In the genomic region with DNA sequence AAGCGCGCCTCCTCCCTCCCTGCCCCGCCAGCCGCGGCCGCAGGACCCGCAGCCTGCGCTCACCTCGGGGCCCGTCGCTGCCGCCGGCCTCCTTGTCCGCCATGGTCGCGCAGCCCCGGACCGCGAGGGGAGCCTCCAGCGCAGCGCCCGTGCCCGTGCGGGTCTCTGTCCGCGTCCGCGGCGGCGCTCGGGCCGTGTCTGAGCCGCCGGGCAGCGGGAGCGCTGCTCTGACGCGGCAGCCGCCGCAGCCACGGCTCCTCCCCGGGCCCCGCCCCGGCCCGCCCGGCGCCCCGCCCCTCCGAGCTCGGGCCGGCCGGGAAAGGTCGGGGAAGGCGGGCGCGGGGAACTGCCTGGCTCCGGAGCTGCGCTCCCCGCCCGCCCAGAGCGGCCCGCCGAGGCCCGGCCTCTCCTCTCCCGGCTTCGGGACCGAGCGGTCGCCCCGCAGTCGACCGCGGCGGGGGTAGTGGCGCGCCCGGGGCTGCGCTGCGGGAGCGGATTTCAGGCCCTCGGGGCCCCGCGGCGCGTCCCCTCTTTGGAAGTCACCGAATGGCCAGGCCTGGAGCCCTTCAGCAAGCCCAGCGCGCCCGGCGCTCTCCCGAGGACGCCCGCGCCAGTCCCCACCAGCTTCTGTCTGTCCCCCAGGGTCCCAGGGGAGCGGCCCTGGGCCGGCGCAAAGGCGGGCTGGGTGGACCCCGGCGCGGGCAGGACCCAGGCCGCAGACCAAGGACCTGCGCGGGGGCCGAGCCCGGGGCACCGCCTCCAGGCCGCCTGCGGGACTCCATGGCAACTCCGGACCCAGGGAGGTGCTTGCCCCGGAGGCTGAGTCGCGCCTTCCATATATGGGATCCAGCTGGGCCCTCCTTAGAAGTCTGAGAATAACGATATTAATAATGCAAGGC, we compare ENCODE assay signal across 8 cellular contexts. TPM values are rescaled to one million over a fixed set of nuclear protein-coding genes. Genes with fewer than 3 reads are reported as not detected.
DNase-seq lines count a peak whose midpoint lies in the region; ATAC-seq and TF ChIP-seq lines count a peak whose summit lies in the region.

A gene with protein sequence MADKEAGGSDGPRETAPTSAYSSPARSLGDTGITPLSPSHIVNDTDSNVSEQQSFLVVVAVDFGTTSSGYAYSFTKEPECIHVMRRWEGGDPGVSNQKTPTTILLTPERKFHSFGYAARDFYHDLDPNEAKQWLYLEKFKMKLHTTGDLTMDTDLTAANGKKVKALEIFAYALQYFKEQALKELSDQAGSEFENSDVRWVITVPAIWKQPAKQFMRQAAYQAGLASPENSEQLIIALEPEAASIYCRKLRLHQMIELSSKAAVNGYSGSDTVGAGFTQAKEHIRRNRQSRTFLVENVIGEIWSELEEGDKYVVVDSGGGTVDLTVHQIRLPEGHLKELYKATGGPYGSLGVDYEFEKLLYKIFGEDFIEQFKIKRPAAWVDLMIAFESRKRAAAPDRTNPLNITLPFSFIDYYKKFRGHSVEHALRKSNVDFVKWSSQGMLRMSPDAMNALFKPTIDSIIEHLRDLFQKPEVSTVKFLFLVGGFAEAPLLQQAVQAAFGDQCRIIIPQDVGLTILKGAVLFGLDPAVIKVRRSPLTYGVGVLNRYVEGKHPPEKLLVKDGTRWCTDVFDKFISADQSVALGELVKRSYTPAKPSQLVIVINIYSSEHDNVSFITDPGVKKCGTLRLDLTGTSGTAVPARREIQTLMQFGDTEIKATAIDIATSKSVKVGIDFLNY (minus strand): TSS at position 200 of the 899 bp plus-strand sequence. CDS start 97 bp downstream, at position 103.

- H3K36me3 Mint-ChIP-seq in activated T-helper 2 cell treated with anti-CD3 and anti-CD28 coated beads, Interferon-gamma antibody, Interleukin-2, Interleukin-4, amounts not matched to agents 10 μg/mL and 5 μg/mL and 100 μg/mL, durations not matched to agents 14 hours and 24 hours and 36 hours (ENCODE audit: low read depth) = no peaks in the 10 kb centered on the region
- H3K36me3 Mint-ChIP-seq in naive B cell = peaks cover 0 to 32% of the 10 kb centered on the region in 2 donors

- peaks cover 55% of the 10 kb centered on the region for H3K27me3 Mint-ChIP-seq in activated T-helper 2 cell treated with anti-CD3 and anti-CD28 coated beads, Interferon-gamma antibody, Interleukin-2, Interleukin-4, amounts not matched to agents 10 μg/mL and 5 μg/mL and 100 μg/mL, durations not matched to agents 14 hours and 24 hours and 36 hours (ENCODE audit: low read depth)
- peaks cover 52 to 70% (median 62%) of the 10 kb centered on the region in 3 donors for H3K27me3 Mint-ChIP-seq in naive B cell

- intact Hi-C loops in activated T-helper 2 cell treated with anti-CD3 and anti-CD28 coated beads, Interferon-gamma antibody, Interleukin-2, Interleukin-4, amounts not matched to agents 10 μg/mL and 5 μg/mL and 100 μg/mL, durations not matched to agents 14 hours and 24 hours and 36 hours (cut with micrococcal nuclease) = loop anchor here (2.0 kb wide), 1 partner anchor 46 kb away; no protein-coding TSS in a partner anchor

- POLR2A ChIA-PET in AG04449 (lab: Yijun Ruan, JAX) = interaction anchor here (0.6 to 1.4 kb wide), 5 partner anchors 10 to 34 kb away, joined by 3 to 4 read pairs (median 3); no protein-coding TSS in a partner anchor

- CTCF ChIA-PET in AG04449 (lab: Yijun Ruan, JAX) = interaction anchor here (0.6 to 2.6 kb wide), 8 partner anchors 11 to 61 kb away, joined by 3 to 7 read pairs (median 6); no protein-coding TSS in a partner anchor

- TF ChIP-seq CTCF in AG04449 (IDR thresholded peaks at IDR 0.05; ENCODE audit: insufficient read depth, low read length, missing control alignments) (no peak), fibroblast of the aortic adventitia (IDR thresholded peaks at IDR 0.05; ENCODE audit: insufficient read depth, low read length) (no peak)

- peak within 1 kb of the TSS; percentile 68 for H3K4me3 ChIP-seq in AG04449 (ENCODE audit: low read depth, low read length)
- H3K4me3 ChIP-seq in fibroblast of the aortic adventitia (ENCODE audit: low read depth, low read length) = peak within 1 kb of the TSS; percentile 70

- H3K27ac Mint-ChIP-seq in activated T-helper 2 cell treated with anti-CD3 and anti-CD28 coated beads, Interferon-gamma antibody, Interleukin-2, Interleukin-4, amounts not matched to agents 10 μg/mL and 5 μg/mL and 100 μg/mL, durations not matched to agents 14 hours and 24 hours and 36 hours = no peak within 1 kb of the TSS
- no peak within 1 kb of the TSS for H3K27ac Mint-ChIP-seq in naive B cell

- H3K4me3 Mint-ChIP-seq in activated T-helper 2 cell treated with anti-CD3 and anti-CD28 coated beads, Interferon-gamma antibody, Interleukin-2, Interleukin-4, amounts not matched to agents 10 μg/mL and 5 μg/mL and 100 μg/mL, durations not matched to agents 14 hours and 24 hours and 36 hours (ENCODE audit: low read depth) = peak within 1 kb of the TSS; percentile 45
- peak within 1 kb of the TSS in 7 of 8 donors; percentile 24 to 85 (median 72) for H3K4me3 Mint-ChIP-seq in naive B cell

- peaks cover 2% of the 10 kb centered on the region for H3K4me1 Mint-ChIP-seq in activated T-helper 2 cell treated with anti-CD3 and anti-CD28 coated beads, Interferon-gamma antibody, Interleukin-2, Interleukin-4, amounts not matched to agents 10 μg/mL and 5 μg/mL and 100 μg/mL, durations not matched to agents 14 hours and 24 hours and 36 hours (ENCODE audit: low read depth)
- peaks cover 4 to 16% (median 5%) of the 10 kb centered on the region in 3 donors for H3K4me1 Mint-ChIP-seq in naive B cell

- ATAC-seq in GM18519 (IDR thresholded peaks at IDR 0.05; ENCODE audit: low FRiP score, unreplicated experiment) (peak; percentile 89), HG02981 (IDR thresholded peaks at IDR 0.05; ENCODE audit: unreplicated experiment) (peak; percentile 93), naive B cell (ENCODE audit: low read depth in 2 of 2) (peak; percentile 56 to 63)

- H3K9me3 Mint-ChIP-seq in activated T-helper 2 cell treated with anti-CD3 and anti-CD28 coated beads, Interferon-gamma antibody, Interleukin-2, Interleukin-4, amounts not matched to agents 10 μg/mL and 5 μg/mL and 100 μg/mL, durations not matched to agents 14 hours and 24 hours and 36 hours = no peaks in the 10 kb centered on the region
- peaks cover 0 to 12% (median 4%) of the 10 kb centered on the region in 7 donors for H3K9me3 Mint-ChIP-seq in naive B cell

- DNase-seq in AG04449 (ENCODE audit: low read depth, low spot score) (peak; percentile 38), NCI-H774 (lab: John Stamatoyannopoulos, UW) (peak; percentile 16), fibroblast of the aortic adventitia (ENCODE audit: low read depth) (peak; percentile 71), naive B cell (peak; percentile 6), stromal cell of bone marrow (ENCODE audit: low read depth) (peak; percentile 83)
- peak; percentile 41 for DNase-seq in activated T-helper 2 cell treated with anti-CD3 and anti-CD28 coated beads, Interferon-gamma antibody, Interleukin-2, Interleukin-4, amounts not matched to agents 10 μg/mL and 5 μg/mL and 100 μg/mL, durations not matched to agents 14 hours and 24 hours and 36 hours (ENCODE audit: low spot score)

RNA-seq across cellular contexts. Expression of the gene that starts here (rescaled TPM):
- 0.46 and 0.64 TPM in 2 replicates for total RNA-seq in activated T-helper 2 cell treated with anti-CD3 and anti-CD28 coated beads, Interferon-gamma antibody, Interleukin-2, Interleukin-4, amounts not matched to agents 10 μg/mL and 5 μg/mL and 100 μg/mL, durations not matched to agents 14 hours and 24 hours and 36 hours
- 10.3 and 18.8 TPM in 2 replicates for total RNA-seq in fibroblast of the aortic adventitia (ENCODE audit: low replicate concordance)
- 1 to 10 TPM in 1 of 6 donors, under 1 TPM in 3, not detected in 2; 0.29 to 2.2 (median 0.51) TPM for polyA plus RNA-seq in naive B cell (ENCODE audit: low read depth in 6 of 6)

Comparison
In these comparisons a context has a peak if more than half of its experiments do, and no peak if none do; other contexts are left out.
1. Peak in every context shown above with its lines: DNase-seq, ATAC-seq and H3K4me3 ChIP-seq.
2. Peak in DNase-seq in activated T-helper 2 cell treated with anti-CD3 and anti-CD28 coated beads, Interferon-gamma antibody, Interleukin-2, Interleukin-4, amounts not matched to agents 10 μg/mL and 5 μg/mL and 100 μg/mL, durations not matched to agents 14 hours and 24 hours and 36 hours; RNA of the gene not detected or under 1 TPM.
3. DNase-seq: peak in every context shown above with its lines; median percentile 83 in stromal cell of bone marrow; 71 in fibroblast of the aortic adventitia; 41 in activated T-helper 2 cell treated with anti-CD3 and anti-CD28 coated beads, Interferon-gamma antibody, Interleukin-2, Interleukin-4, amounts not matched to agents 10 μg/mL and 5 μg/mL and 100 μg/mL, durations not matched to agents 14 hours and 24 hours and 36 hours; 38 in AG04449; 16 in NCI-H774; 6 in naive B cell.